In genomic region chr4:70698435-70698834, GRCh38 we compare ENCODE assay signal across 4 cellular contexts. TPM values are rescaled to one million over a fixed set of nuclear protein-coding genes. Genes with fewer than 3 reads are reported as not detected.
"Had no signal": no experiment of that assay in that cellular context is flagged by ENCODE, and none has a peak within 500 bp of the region (broad histone marks: within the 10 kb centered on the region; RNA-seq: fewer than 3 reads in every experiment).

No MANE protein-coding gene starts in this region.

RNA-seq across cellular contexts. Expression of gene JCHAIN, which starts 32.1 kb away (rescaled TPM):
- total RNA-seq: LHCN-M2, PC-3, SJCRH30, SK-MEL-5 had no signal
